In the genomic region with DNA sequence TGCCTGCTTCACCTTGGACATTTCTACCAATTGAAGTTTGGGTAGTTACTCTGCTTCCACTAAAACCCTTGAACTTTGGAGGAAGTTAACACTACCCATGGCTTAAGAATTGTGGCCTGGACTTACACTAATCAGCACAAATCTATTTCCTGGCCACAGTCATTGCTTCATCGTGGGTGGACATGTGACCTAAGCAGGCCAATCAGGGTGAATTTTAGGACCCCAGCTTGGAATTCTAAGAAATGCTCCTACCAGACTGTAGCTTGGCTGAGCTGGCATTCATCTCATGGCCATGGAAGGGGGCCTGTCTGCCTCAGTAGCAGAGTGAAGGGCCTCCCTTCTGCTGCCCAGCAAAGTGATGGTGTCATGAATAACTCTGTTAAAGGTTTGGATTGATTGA, we compare ENCODE assay signal across 15 cellular contexts. TPM values are rescaled to one million over a fixed set of nuclear protein-coding genes. Genes with fewer than 3 reads are reported as not detected.
"Had no signal": no experiment of that assay in that cellular context is flagged by ENCODE, and none has a peak within 500 bp of the region (broad histone marks: within the 10 kb centered on the region; RNA-seq: fewer than 3 reads in every experiment).

No MANE protein-coding gene starts in this region.

- H3K4me3 ChIP-seq: right atrium auricular region, skin epidermis, thyroid gland had no signal

- H3K27me3 Mint-ChIP-seq: activated naive CD8-positive, alpha-beta T cell; naive thymus-derived CD4-positive, alpha-beta T cell had no signal

- H3K27me3 ChIP-seq: right atrium auricular region, thyroid gland had no signal

- H3K27ac Mint-ChIP-seq: endodermal cell had no signal

- DNase-seq: activated CD4-positive, alpha-beta T cell treated with anti-CD3 and anti-CD28 coated beads, Interleukin-2, amount 50 U/mL, for 4 hours; activated CD4-positive, CD25-positive, alpha-beta regulatory T cell treated with anti-CD3 and anti-CD28 coated beads, Interleukin-2, amount 50 U/mL, for 72 hours; activated gamma-delta T cell; activated T-cell treated with anti-CD3 and anti-CD28 coated beads, Interleukin-2, amount 50 U/mL, for 4 hours; dermis blood vessel endothelial cell; endodermal cell; mammary epithelial cell; naive thymus-derived CD4-positive, alpha-beta T cell; posterior cingulate gyrus; stimulated activated CD4-positive, alpha-beta T cell treated with anti-CD3 and anti-CD28 coated beads, Interleukin-4, amount 100 ng/mL, for 4 hours; thyroid gland had no signal

- H3K9me3 Mint-ChIP-seq: activated T-cell treated with anti-CD3 and anti-CD28 coated beads, Interleukin-2, amount 50 U/mL, for 4 hours; endodermal cell had no signal

- ATAC-seq: activated T-cell treated with anti-CD3 and anti-CD28 coated beads, Interleukin-2, amount 50 U/mL, for 4 hours; naive thymus-derived CD4-positive, alpha-beta T cell had no signal

- H3K27ac ChIP-seq: right atrium auricular region, skin epidermis, thyroid gland had no signal

- H3K4me3 Mint-ChIP-seq: activated naive CD8-positive, alpha-beta T cell; activated T-cell treated with anti-CD3 and anti-CD28 coated beads, Interleukin-2, amount 50 U/mL, for 4 hours; endodermal cell; naive thymus-derived CD4-positive, alpha-beta T cell had no signal

- H3K4me1 ChIP-seq: right atrium auricular region, thyroid gland had no signal

- H3K9me3 ChIP-seq: right atrium auricular region, thyroid gland had no signal

RNA-seq across cellular contexts. Expression of a gene that starts 58.3 kb away (rescaled TPM):
- total RNA-seq: activated T-cell treated with anti-CD3 and anti-CD28 coated beads, Interleukin-2, amount 50 U/mL, for 4 hours; dermis blood vessel endothelial cell; mononuclear cell; naive thymus-derived CD4-positive, alpha-beta T cell; right atrium auricular region had no signal
